ENCODE assay signal across 27 cellular contexts in the genomic region with DNA sequence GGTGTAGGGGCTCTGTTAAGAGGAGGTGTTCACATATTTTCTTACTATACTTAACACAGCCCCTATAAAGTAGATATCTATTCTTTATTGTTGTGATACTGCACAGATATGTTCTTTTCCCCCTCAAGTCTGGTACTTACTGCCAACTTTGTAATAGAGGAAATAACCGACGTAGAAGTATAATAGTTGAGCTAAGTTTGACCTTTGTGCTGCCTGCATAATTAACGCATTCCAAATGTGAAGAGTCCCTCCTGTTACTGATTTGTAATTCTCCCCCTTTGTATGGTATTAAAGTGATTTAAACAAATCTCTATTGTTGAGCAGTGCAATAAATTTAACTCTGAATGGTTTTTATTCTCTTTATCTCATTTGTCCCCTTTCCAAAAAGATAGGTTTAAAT.
"Had no signal": no experiment of that assay in that cellular context is flagged by ENCODE, and none has a peak within 500 bp of the region (broad histone marks: within the 10 kb centered on the region; RNA-seq: fewer than 3 reads in every experiment).

No MANE protein-coding gene starts in this region.

- H3K27ac Mint-ChIP-seq: activated T-helper 17 cell treated with anti-CD3 and anti-CD28 coated beads, Interleukin-2, amount 50 U/mL, for 72 hours; dendritic cell treated with granulocyte-macrophage colony-stimulating factor and Interleukin-4, amounts not matched to agents 40 ng/mL and 50 ng/mL, for 4 days; naive thymus-derived CD4-positive, alpha-beta T cell; stimulated activated memory B cell treated with anti-CD40 and anti-IgM and Interleukin-4, amounts not matched to agents 10 μg/mL and 1 μg/mL and 100 μg/mL, for 72 hours had no signal

- DNase-seq: activated CD4-positive, alpha-beta T cell treated with anti-CD3 and anti-CD28 coated beads for 48 hours; activated CD4-positive, alpha-beta T cell treated with anti-CD3 and anti-CD28 coated beads, Interleukin-2, amount 50 U/mL, for 48 hours; activated gamma-delta T cell treated with Interleukin-2 at 50 U/mL for 16 hours; activated naive CD4-positive, alpha-beta T cell treated with anti-CD3 and anti-CD28 coated beads, Interleukin-2, amount 50 U/mL, for 16 hours; activated T-cell treated with anti-CD3 and anti-CD28 coated beads, Interleukin-2, amount 50 U/mL, for 4 hours; central memory CD4-positive, alpha-beta T cell; effector CD4-positive, alpha-beta T cell; foreskin keratinocyte; heart left ventricle; left ventricle myocardium superior; mammary epithelial cell; naive thymus-derived CD4-positive, alpha-beta T cell; ovary; retina; sigmoid colon; stimulated activated CD4-positive, alpha-beta T cell treated with anti-CD3 and anti-CD28 coated beads, Interleukin-1b, Interleukin-23, amount 100 ng/mL, for 48 hours; stimulated activated CD4-positive, alpha-beta T cell treated with anti-CD3 and anti-CD28 coated beads, Interleukin-4, amount 100 ng/mL, for 4 hours; stimulated activated CD8-positive, alpha-beta memory T cell treated with anti-CD3 and anti-CD28 coated beads, Interleukin-4, amount 100 ng/mL, for 48 hours; uterus had no signal

- ATAC-seq: activated T-cell treated with anti-CD3 and anti-CD28 coated beads, Interleukin-2, amount 50 U/mL, for 4 hours; activated T-helper 17 cell treated with anti-CD3 and anti-CD28 coated beads, Interleukin-2, amount 50 U/mL, for 72 hours; foreskin keratinocyte; heart left ventricle; left ventricle myocardium superior; naive thymus-derived CD4-positive, alpha-beta T cell; stimulated activated memory B cell treated with anti-CD40 and anti-IgM and Interleukin-4, amounts not matched to agents 10 μg/mL and 1 μg/mL and 100 μg/mL, for 72 hours had no signal

- H3K9me3 Mint-ChIP-seq: activated T-cell treated with anti-CD3 and anti-CD28 coated beads, Interleukin-2, amount 50 U/mL, for 4 hours; activated T-helper 17 cell treated with anti-CD3 and anti-CD28 coated beads, Interleukin-2, amount 50 U/mL, for 72 hours; dendritic cell treated with granulocyte-macrophage colony-stimulating factor and Interleukin-4, amounts not matched to agents 40 ng/mL and 50 ng/mL, for 4 days; naive thymus-derived CD4-positive, alpha-beta T cell; stimulated activated memory B cell treated with anti-CD40 and anti-IgM and Interleukin-4, amounts not matched to agents 10 μg/mL and 1 μg/mL and 100 μg/mL, for 72 hours had no signal

- H3K36me3 ChIP-seq: breast epithelium, ovary, prostate gland, sigmoid colon, uterus had no signal

- H3K4me1 ChIP-seq: breast epithelium, foreskin keratinocyte, prostate gland had no signal

- H3K4me2 ChIP-seq: smooth muscle cell had no signal

- H3K4me3 Mint-ChIP-seq: activated T-cell treated with anti-CD3 and anti-CD28 coated beads, Interleukin-2, amount 50 U/mL, for 4 hours; activated T-helper 17 cell treated with anti-CD3 and anti-CD28 coated beads, Interleukin-2, amount 50 U/mL, for 72 hours; dendritic cell treated with granulocyte-macrophage colony-stimulating factor and Interleukin-4, amounts not matched to agents 40 ng/mL and 50 ng/mL, for 4 days; stimulated activated memory B cell treated with anti-CD40 and anti-IgM and Interleukin-4, amounts not matched to agents 10 μg/mL and 1 μg/mL and 100 μg/mL, for 72 hours had no signal

- H3K27me3 Mint-ChIP-seq: activated T-helper 17 cell treated with anti-CD3 and anti-CD28 coated beads, Interleukin-2, amount 50 U/mL, for 72 hours; dendritic cell treated with granulocyte-macrophage colony-stimulating factor and Interleukin-4, amounts not matched to agents 40 ng/mL and 50 ng/mL, for 4 days; naive thymus-derived CD4-positive, alpha-beta T cell; stimulated activated memory B cell treated with anti-CD40 and anti-IgM and Interleukin-4, amounts not matched to agents 10 μg/mL and 1 μg/mL and 100 μg/mL, for 72 hours had no signal

- H3K4me3 ChIP-seq: breast epithelium, esophagus muscularis mucosa, heart left ventricle, ovary, prostate gland, sigmoid colon, smooth muscle cell, tibial nerve, uterus had no signal

- H3K27me3 ChIP-seq: breast epithelium, esophagus muscularis mucosa, foreskin keratinocyte, heart left ventricle, ovary, sigmoid colon, tibial nerve, uterus had no signal

- H3K27ac ChIP-seq: breast epithelium, esophagus muscularis mucosa, foreskin keratinocyte, heart left ventricle, ovary, prostate gland, sigmoid colon, tibial nerve, uterus had no signal

- H3K9me3 ChIP-seq: breast epithelium, esophagus muscularis mucosa, ovary, prostate gland, sigmoid colon, tibial nerve, uterus had no signal
